ENCODE assay signal across 9 cellular contexts in the genomic region with DNA sequence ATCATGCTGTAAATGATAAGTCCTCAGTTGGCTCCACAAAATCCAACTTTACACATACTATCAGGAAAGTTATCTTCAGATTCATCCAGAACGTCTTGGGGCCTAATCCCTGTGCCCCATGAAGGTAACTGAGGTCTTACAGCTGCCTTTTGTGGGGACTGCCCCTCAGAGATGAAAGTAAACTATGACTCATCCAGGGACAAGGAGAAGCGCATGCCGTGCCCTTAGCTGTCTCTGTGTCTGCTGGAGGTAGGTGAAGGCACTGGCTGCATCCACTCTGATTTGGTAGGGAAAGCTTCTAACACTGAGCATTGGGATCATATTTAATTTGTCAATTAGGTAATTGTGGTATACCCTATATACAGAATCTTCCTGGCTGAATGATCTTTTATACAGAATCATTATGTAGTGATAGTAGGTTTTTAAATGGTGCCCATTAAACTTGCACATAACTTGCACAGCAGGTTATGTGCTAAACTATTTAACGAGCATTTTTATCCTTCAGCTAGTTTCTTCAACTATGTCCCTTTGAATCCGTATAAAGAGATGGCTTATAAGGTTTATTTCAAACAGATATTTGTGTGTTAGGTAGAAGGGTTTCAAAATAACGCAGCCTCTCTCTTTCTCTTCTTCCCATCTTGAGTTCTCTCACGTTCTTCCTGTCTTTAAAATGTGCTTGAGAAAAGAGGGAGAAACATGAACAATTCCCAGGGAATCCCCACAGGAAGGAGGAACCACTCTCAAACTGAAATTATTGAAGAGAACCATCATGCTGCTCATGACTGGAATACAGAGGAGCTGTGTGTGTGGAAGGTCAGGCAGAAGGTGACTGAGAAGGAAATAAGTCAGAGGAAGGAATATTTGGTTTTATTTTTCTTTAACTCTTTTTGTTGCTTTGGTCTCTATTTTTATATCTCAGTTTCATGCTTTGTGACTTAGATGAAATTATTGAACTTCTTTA.
DNase-seq lines count a peak whose midpoint lies in the region; ATAC-seq and TF ChIP-seq lines count a peak whose summit lies in the region.
"Had no signal": no experiment of that assay in that cellular context is flagged by ENCODE, and none has a peak within 500 bp of the region (broad histone marks: within the 10 kb centered on the region; RNA-seq: fewer than 3 reads in every experiment).

No MANE protein-coding gene starts in this region.

- H3K27me3 ChIP-seq in thyroid gland, result no peaks in the 10 kb centered on the region

- no peak overlapping the region for H3K27ac ChIP-seq in thyroid gland
- H3K27ac ChIP-seq: epithelial cell of prostate had no signal

- TF ChIP-seq CTCF in thyroid gland (IDR thresholded peaks at IDR 0.05), result no peak

- peak; percentile 97 for ATAC-seq in GM18858 (IDR thresholded peaks at IDR 0.05; ENCODE audit: unreplicated experiment)
- peak; percentile 85 for ATAC-seq in GM21423 (IDR thresholded peaks at IDR 0.05; ENCODE audit: unreplicated experiment)
- ATAC-seq in HG03439 (IDR thresholded peaks at IDR 0.05; ENCODE audit: unreplicated experiment), result peak; percentile 90
- ATAC-seq in GM19324 (IDR thresholded peaks at IDR 0.05; ENCODE audit: low FRiP score, unreplicated experiment), result no peak

- no peak overlapping the region for H3K4me3 ChIP-seq in thyroid gland (replicated peaks in 1 of 3)

- H3K9me3 ChIP-seq in thyroid gland, result no peaks in the 10 kb centered on the region

- intact Hi-C loops in thyroid gland (cut with DNase I), result no loop called here

- WGBS in thyroid gland, 2 donors, result 86 to 87% methylated on average over 7 of the region's 7 CpGs

- H3K4me1 ChIP-seq in thyroid gland, result no peaks in the 10 kb centered on the region

- no peak for TF ChIP-seq POLR2A in thyroid gland (IDR thresholded peaks at IDR 0.05)

- H3K36me3 ChIP-seq in thyroid gland, result no peaks in the 10 kb centered on the region

- DNase-seq in islet precursor cell (peak; percentile 62), thyroid gland (no peak), NCI-H2107 treated with DMSO at 0.1 percent for 48 hours (lab: John Stamatoyannopoulos, UW; ENCODE audit: unreplicated experiment) (no peak), NCI-H510A treated with DMSO at 0.1 percent for 48 hours (lab: John Stamatoyannopoulos, UW) (no peak)
